ENCODE assay signal across 2 cellular contexts in the genomic region with DNA sequence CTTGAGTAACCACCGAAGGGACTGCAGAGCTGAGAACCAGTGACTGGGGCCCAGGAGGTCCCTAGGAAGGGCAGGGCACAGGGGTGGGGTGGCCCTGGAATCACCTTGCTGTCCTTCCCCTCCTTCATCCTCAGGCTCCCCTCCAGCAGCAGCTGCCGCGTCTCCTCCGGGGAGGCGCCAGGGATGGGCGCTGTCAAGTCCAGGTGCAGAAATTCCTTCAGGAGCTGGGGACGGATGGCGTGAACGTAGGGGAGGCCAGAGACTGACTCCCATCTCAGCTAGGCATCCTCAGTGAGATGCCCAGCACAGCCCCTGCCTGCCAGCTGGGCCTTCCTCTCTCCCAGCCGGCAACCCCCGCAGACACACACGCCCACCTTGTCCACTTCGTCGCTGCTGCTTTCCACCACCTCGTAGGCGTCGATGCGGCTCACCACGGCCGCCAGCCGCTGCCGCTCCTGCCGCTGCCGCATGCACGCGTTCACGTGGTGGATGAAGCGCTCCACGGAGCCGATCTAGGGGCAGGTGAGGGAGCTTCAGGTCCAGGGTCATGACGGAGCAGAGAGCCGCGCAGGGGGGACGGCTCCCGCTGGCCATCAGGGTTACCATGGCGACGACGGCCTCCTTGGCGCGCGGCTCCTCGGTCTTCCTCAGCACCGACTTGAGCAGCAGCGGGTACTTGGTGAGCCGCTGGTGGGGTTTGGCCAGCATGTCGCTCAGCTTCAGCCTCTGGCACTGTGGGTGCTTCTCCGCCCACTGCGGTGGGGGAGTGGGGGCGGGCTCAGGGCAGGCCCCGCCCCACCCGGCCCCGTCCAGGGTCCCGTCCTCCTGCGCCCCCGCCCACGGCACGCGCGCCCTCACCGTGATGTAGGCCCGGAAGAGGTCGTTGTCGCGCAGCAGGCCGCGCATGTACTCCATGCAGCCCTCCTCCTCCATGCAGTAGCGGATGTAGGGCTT.
TF ChIP-seq lines count a peak whose summit lies in the region.

No MANE protein-coding gene starts in this region.

TF ChIP-seq in HCT116, 20 proteins besides CTCF, POLR2A, EP300 and RAD21:
- TF ChIP-seq EZH2 (IDR thresholded peaks at IDR 0.05) = no peak
- no peak for TF ChIP-seq JUND (IDR thresholded peaks at IDR 0.05)
- TF ChIP-seq ZNF274 (IDR thresholded peaks at IDR 0.05; ENCODE audit: low read depth, low read length) = no peak
- TF ChIP-seq, protein P1, sequence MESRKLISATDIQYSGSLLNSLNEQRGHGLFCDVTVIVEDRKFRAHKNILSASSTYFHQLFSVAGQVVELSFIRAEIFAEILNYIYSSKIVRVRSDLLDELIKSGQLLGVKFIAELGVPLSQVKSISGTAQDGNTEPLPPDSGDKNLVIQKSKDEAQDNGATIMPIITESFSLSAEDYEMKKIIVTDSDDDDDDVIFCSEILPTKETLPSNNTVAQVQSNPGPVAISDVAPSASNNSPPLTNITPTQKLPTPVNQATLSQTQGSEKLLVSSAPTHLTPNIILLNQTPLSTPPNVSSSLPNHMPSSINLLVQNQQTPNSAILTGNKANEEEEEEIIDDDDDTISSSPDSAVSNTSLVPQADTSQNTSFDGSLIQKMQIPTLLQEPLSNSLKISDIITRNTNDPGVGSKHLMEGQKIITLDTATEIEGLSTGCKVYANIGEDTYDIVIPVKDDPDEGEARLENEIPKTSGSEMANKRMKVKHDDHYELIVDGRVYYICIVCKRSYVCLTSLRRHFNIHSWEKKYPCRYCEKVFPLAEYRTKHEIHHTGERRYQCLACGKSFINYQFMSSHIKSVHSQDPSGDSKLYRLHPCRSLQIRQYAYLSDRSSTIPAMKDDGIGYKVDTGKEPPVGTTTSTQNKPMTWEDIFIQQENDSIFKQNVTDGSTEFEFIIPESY (IDR thresholded peaks at IDR 0.05; ENCODE audit: extremely low read depth, insufficient replicate concordance, low read length) = no peak
TF ChIP-seq in HCT116: peak in this region for 0.

TF ChIP-seq in K562, 482 proteins besides CTCF, POLR2A, EP300 and RAD21 (continues in another document):
- TF ChIP-seq RB1 (IDR thresholded peaks at IDR 0.05; ENCODE audit: low read depth) (0 out of 2 replicates have a peak, but pooled peaks have one; percentile 14), SMARCC2 (IDR thresholded peaks at IDR 0.05; ENCODE audit: low read depth) (no peak), SMAD2 (IDR thresholded peaks at IDR 0.05; ENCODE audit: low read depth, low read length) (no peak), SMARCE1 (IDR thresholded peaks at IDR 0.05) (no peak), GATAD2A (IDR thresholded peaks at IDR 0.05) (no peak), ZNF76 (CRISPR knock-in tag; IDR thresholded peaks at IDR 0.05; ENCODE audit: borderline replicate concordance) (no peak), EGR1 (conservative IDR thresholded peaks at IDR 0.05) (peak; percentile 38; the same call in 1 of the 2 replicates), XRCC4 (IDR thresholded peaks at IDR 0.05; ENCODE audit: extremely low read depth, insufficient read depth, insufficient read length) (no peak), RBM14 (IDR thresholded peaks at IDR 0.05; ENCODE audit: borderline replicate concordance, insufficient read depth, low read depth, low read length) (0 out of 2 replicates have a peak, but pooled peaks have one; percentile 56), ZFP36 (IDR thresholded peaks at IDR 0.05; ENCODE audit: low read depth, low read length, partially characterized antibody) (peak; percentile 48), MED1 (CRISPR knock-in tag; IDR thresholded peaks at IDR 0.05; ENCODE audit: borderline replicate concordance) (no peak), ZNF282 (CRISPR knock-in tag; IDR thresholded peaks at IDR 0.05) (peak; percentile 53; the same call in 1 of the 2 replicates), ZNF57 (CRISPR knock-in tag; IDR thresholded peaks at IDR 0.05) (no peak), ZBTB7A (IDR thresholded peaks at IDR 0.05; ENCODE audit: borderline replicate concordance, control insufficient read depth, low read depth, low read length) (peak; percentile 27; the same call in 1 of the 2 replicates), ZBTB1 (CRISPR knock-in tag; IDR thresholded peaks at IDR 0.05; ENCODE audit: borderline replicate concordance, low read depth) (no peak), SREBF2 (CRISPR knock-in tag; IDR thresholded peaks at IDR 0.05) (no peak), ZNF124 (CRISPR knock-in tag; IDR thresholded peaks at IDR 0.05) (0 out of 2 replicates have a peak, but pooled peaks have one; percentile 62), ETV5 (CRISPR knock-in tag; IDR thresholded peaks at IDR 0.05; ENCODE audit: low read depth) (0 out of 2 replicates have a peak, but pooled peaks have one; percentile 17), CAMTA2 (CRISPR knock-in tag; conservative IDR thresholded peaks at IDR 0.05) (no peak), ZNF263 (CRISPR knock-in tag; IDR thresholded peaks at IDR 0.05; ENCODE audit: borderline replicate concordance) (no peak), CCNT2 (IDR thresholded peaks at IDR 0.05; ENCODE audit: borderline replicate concordance, extremely low read depth, insufficient read length, low read depth, low read length) (no peak), ZNF140 (CRISPR knock-in tag; IDR thresholded peaks at IDR 0.05) (no peak), ZBTB17 (CRISPR knock-in tag; IDR thresholded peaks at IDR 0.05) (no peak), ZNF830 (CRISPR knock-in tag; IDR thresholded peaks at IDR 0.05) (no peak), HSF4 (CRISPR knock-in tag; IDR thresholded peaks at IDR 0.05; ENCODE audit: borderline replicate concordance) (no peak), FUS (optimal IDR thresholded peaks at IDR 0.05; ENCODE audit: low read depth, low read length) (no peak), ZFX (CRISPR knock-in tag; IDR thresholded peaks at IDR 0.05) (peak; percentile 25; the same call in 1 of the 2 replicates), CBFA2T2 (conservative IDR thresholded peaks at IDR 0.05) (no peak)
- TF ChIP-seq, protein P2, sequence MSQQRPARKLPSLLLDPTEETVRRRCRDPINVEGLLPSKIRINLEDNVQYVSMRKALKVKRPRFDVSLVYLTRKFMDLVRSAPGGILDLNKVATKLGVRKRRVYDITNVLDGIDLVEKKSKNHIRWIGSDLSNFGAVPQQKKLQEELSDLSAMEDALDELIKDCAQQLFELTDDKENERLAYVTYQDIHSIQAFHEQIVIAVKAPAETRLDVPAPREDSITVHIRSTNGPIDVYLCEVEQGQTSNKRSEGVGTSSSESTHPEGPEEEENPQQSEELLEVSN (IDR thresholded peaks at IDR 0.05; ENCODE audit: borderline replicate concordance in 1 of 2, extremely low read depth in 1 of 2, insufficient read depth in 1 of 2, insufficient read length in 1 of 2, low read depth in 1 of 2, low read length in 1 of 2, poor library complexity in 1 of 2, severe bottlenecking in 1 of 2) = peak in 1 of 2 experiments; percentile 46
- TF ChIP-seq, protein P3, sequence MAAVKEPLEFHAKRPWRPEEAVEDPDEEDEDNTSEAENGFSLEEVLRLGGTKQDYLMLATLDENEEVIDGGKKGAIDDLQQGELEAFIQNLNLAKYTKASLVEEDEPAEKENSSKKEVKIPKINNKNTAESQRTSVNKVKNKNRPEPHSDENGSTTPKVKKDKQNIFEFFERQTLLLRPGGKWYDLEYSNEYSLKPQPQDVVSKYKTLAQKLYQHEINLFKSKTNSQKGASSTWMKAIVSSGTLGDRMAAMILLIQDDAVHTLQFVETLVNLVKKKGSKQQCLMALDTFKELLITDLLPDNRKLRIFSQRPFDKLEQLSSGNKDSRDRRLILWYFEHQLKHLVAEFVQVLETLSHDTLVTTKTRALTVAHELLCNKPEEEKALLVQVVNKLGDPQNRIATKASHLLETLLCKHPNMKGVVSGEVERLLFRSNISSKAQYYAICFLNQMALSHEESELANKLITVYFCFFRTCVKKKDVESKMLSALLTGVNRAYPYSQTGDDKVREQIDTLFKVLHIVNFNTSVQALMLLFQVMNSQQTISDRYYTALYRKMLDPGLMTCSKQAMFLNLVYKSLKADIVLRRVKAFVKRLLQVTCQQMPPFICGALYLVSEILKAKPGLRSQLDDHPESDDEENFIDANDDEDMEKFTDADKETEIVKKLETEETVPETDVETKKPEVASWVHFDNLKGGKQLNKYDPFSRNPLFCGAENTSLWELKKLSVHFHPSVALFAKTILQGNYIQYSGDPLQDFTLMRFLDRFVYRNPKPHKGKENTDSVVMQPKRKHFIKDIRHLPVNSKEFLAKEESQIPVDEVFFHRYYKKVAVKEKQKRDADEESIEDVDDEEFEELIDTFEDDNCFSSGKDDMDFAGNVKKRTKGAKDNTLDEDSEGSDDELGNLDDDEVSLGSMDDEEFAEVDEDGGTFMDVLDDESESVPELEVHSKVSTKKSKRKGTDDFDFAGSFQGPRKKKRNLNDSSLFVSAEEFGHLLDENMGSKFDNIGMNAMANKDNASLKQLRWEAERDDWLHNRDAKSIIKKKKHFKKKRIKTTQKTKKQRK (IDR thresholded peaks at IDR 0.05; ENCODE audit: borderline replicate concordance, low read depth, low read length) = no peak
- TF ChIP-seq, protein P1 (CRISPR knock-in tag; IDR thresholded peaks at IDR 0.05) = peak; percentile 94
- TF ChIP-seq, protein P4, sequence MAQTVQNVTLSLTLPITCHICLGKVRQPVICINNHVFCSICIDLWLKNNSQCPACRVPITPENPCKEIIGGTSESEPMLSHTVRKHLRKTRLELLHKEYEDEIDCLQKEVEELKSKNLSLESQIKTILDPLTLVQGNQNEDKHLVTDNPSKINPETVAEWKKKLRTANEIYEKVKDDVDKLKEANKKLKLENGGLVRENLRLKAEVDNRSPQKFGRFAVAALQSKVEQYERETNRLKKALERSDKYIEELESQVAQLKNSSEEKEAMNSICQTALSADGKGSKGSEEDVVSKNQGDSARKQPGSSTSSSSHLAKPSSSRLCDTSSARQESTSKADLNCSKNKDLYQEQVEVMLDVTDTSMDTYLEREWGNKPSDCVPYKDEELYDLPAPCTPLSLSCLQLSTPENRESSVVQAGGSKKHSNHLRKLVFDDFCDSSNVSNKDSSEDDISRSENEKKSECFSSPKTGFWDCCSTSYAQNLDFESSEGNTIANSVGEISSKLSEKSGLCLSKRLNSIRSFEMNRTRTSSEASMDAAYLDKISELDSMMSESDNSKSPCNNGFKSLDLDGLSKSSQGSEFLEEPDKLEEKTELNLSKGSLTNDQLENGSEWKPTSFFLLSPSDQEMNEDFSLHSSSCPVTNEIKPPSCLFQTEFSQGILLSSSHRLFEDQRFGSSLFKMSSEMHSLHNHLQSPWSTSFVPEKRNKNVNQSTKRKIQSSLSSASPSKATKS (CRISPR knock-in tag; IDR thresholded peaks at IDR 0.05) = no peak
- TF ChIP-seq, protein P5, sequence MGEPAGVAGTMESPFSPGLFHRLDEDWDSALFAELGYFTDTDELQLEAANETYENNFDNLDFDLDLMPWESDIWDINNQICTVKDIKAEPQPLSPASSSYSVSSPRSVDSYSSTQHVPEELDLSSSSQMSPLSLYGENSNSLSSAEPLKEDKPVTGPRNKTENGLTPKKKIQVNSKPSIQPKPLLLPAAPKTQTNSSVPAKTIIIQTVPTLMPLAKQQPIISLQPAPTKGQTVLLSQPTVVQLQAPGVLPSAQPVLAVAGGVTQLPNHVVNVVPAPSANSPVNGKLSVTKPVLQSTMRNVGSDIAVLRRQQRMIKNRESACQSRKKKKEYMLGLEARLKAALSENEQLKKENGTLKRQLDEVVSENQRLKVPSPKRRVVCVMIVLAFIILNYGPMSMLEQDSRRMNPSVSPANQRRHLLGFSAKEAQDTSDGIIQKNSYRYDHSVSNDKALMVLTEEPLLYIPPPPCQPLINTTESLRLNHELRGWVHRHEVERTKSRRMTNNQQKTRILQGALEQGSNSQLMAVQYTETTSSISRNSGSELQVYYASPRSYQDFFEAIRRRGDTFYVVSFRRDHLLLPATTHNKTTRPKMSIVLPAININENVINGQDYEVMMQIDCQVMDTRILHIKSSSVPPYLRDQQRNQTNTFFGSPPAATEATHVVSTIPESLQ (CRISPR knock-in tag; IDR thresholded peaks at IDR 0.05) = 0 out of 2 replicates have a peak, but pooled peaks have one; percentile 13
- TF ChIP-seq, protein P6, sequence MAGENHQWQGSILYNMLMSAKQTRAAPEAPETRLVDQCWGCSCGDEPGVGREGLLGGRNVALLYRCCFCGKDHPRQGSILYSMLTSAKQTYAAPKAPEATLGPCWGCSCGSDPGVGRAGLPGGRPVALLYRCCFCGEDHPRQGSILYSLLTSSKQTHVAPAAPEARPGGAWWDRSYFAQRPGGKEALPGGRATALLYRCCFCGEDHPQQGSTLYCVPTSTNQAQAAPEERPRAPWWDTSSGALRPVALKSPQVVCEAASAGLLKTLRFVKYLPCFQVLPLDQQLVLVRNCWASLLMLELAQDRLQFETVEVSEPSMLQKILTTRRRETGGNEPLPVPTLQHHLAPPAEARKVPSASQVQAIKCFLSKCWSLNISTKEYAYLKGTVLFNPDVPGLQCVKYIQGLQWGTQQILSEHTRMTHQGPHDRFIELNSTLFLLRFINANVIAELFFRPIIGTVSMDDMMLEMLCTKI (IDR thresholded peaks at IDR 0.05; ENCODE audit: partially characterized antibody) = no peak
- TF ChIP-seq, protein P7, sequence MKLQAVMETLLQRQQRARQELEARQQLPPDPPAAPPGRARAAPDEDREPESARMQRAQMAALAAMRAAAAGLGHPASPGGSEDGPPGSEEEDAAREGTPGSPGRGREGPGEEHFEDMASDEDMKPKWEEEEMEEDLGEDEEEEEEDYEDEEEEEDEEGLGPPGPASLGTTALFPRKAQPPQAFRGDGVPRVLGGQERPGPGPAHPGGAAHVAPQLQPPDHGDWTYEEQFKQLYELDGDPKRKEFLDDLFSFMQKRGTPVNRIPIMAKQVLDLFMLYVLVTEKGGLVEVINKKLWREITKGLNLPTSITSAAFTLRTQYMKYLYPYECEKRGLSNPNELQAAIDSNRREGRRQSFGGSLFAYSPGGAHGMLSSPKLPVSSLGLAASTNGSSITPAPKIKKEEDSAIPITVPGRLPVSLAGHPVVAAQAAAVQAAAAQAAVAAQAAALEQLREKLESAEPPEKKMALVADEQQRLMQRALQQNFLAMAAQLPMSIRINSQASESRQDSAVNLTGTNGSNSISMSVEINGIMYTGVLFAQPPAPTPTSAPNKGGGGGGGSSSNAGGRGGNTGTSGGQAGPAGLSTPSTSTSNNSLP (IDR thresholded peaks at IDR 0.05; ENCODE audit: borderline replicate concordance, low read depth, low read length) = no peak
